21 cellular contexts compared by ENCODE assay signal in the genomic region with DNA sequence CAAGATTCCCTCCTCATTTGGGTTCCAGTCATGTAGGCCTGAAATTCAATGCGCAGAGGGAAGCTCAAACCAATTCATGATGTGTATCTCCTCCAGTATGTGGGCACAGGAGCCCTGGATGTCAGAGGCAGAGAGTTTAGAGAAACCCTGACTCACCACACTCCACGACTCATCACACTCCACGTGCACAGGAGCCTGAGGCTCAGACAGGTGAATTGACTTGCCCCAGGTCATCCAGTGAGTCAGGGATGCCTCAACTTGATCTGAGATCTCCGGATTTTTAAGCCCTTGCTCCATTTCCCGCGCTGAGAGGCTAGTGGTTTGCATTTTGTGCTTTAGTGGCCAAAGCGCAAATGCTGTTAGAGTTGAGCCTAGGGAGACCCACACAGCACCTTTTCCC.
"Had no signal": no experiment of that assay in that cellular context is flagged by ENCODE, and none has a peak within 500 bp of the region (broad histone marks: within the 10 kb centered on the region; RNA-seq: fewer than 3 reads in every experiment).

No MANE protein-coding gene starts in this region.

- H3K4me1 ChIP-seq: right lobe of liver, testis, upper lobe of left lung had no signal

- H3K36me3 ChIP-seq: cardiac muscle cell, right lobe of liver, upper lobe of left lung, WERI-Rb-1 had no signal

- H3K4me2 ChIP-seq: hepatocyte had no signal

- H3K27me3 ChIP-seq: right lobe of liver, testis, upper lobe of left lung had no signal

- H3K4me3 ChIP-seq: cardiac muscle cell, hepatocyte, right lobe of liver, skin epidermis, testis, upper lobe of left lung had no signal

- H3K79me2 ChIP-seq: hepatocyte had no signal

- DNase-seq: activated CD4-positive, alpha-beta T cell treated with anti-CD3 and anti-CD28 coated beads, Interleukin-2, amount 50 U/mL, for 48 hours; activated CD4-positive, CD25-positive, alpha-beta regulatory T cell treated with anti-CD3 and anti-CD28 coated beads, Interleukin-2, amount 50 U/mL, for 72 hours; activated effector memory CD4-positive, alpha-beta T cell treated with anti-CD3 and anti-CD28 coated beads, Interleukin-2, amount 50 U/mL, for 16 hours; activated naive CD4-positive, alpha-beta T cell treated with anti-CD3 and anti-CD28 coated beads, Interleukin-2, amount 10 ng/mL, durations not matched to agents 7 days and 5 days; amygdala; cortex of kidney; glutamatergic neuron; immature natural killer cell; mesenchymal stem cell; naive B cell; occipital lobe; right lobe of liver; stimulated activated CD4-positive, alpha-beta T cell treated with anti-CD3 and anti-CD28 coated beads, Interleukin-4, amount 100 ng/mL, for 1 hour; stimulated activated naive CD4-positive, alpha-beta T cell; T-cell; testis; upper lobe of left lung; WERI-Rb-1 had no signal

- H3K27ac ChIP-seq: cardiac muscle cell, hepatocyte, right lobe of liver, skin epidermis, testis, upper lobe of left lung, WERI-Rb-1 had no signal
